ENCODE assay signal across 8 cellular contexts in the genomic region with DNA sequence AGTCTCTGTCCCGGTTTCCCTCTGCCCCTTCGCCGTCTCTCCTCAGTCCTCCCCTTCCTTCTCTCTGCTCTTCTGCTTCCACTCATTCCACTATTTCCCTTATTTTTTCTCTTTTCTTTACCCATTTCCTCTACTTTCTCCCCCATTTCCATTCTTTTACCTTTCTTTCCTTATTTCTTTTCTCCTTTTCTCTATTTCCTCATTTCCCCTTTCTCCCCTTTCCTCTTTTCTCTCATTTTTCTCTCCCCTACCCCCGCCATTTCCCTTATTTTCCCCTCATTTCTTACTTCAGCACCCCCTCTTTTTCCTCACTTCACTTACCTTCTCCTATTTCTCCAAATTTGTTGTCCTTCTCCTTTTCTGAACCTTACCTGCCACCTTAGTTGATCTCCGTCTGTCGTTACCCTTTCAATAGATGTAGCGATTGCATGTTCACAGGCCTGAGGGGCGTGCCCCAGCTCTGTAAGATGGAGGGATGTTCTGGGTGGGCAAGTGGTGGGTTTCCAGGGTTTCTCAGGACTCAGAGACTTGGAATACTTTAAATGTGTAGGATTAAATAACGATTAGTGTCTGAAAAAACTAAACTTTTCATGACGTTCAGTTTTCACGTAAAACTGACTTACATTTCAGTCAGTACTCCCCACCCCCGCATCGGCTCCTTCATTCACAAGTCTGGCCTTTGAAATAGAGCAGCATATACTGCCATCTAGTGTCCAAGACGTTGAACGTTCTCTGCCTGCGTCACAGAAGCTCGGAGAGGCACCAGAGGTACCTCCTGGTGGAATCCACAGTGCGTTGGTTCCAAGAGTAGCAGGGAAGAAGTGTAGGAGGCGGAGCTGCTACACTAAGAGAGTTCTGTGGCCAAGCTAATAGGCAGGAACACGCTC. TPM values are rescaled to one million over a fixed set of nuclear protein-coding genes. Genes with fewer than 3 reads are reported as not detected.
A peak's percentile ranks its signal among the peaks of the same experiment; 100 is the strongest.
DNase-seq lines count a peak whose midpoint lies in the region; ATAC-seq lines count a peak whose summit lies in the region.

No MANE protein-coding gene starts in this region.

- ATAC-seq in GM19035 (IDR thresholded peaks at IDR 0.05; ENCODE audit: unreplicated experiment) (peak; percentile 82), HG03442 (IDR thresholded peaks at IDR 0.05; ENCODE audit: unreplicated experiment) (peak; percentile 72), left lobe of liver (peak; percentile 73)

- DNase-seq in AML-193 (lab: John Stamatoyannopoulos, UW) (peak; percentile 51 to 52), NCI-H510A (lab: John Stamatoyannopoulos, UW) (peak; percentile 56), dermis blood vessel endothelial cell (peak; percentile 92), left lobe of liver (ENCODE audit: low spot score) (peak; percentile 72)
- DNase-seq in activated CD4-positive, alpha-beta T cell treated with anti-CD3 and anti-CD28 coated beads for 48 hours: peak; percentile 84
- peak; percentile 73 to 80 for DNase-seq in stimulated activated CD4-positive, alpha-beta T cell treated with anti-CD3 and anti-CD28 coated beads, Interleukin-2, amount 100 ng/mL, for 24 hours

RNA-seq across cellular contexts. Expression of gene NCBP2L, which starts 0.6 kb away (rescaled TPM):
- total RNA-seq in dermis blood vessel endothelial cell: not detected in 2 replicates
- not detected for total RNA-seq in left lobe of liver

RNA-seq across cellular contexts. Expression of gene TSC22D3, which starts 1.3 kb away (rescaled TPM):
- total RNA-seq in dermis blood vessel endothelial cell (51.6 and 56.3 TPM in 2 replicates), left lobe of liver (139 TPM)

RNA-seq across cellular contexts. Expression of gene MID2, which starts 48.8 kb away (rescaled TPM):
- total RNA-seq in dermis blood vessel endothelial cell: 114 and 159 TPM in 2 replicates
- total RNA-seq in left lobe of liver: 4.8 TPM

Comparison
In these comparisons a context has a peak if more than half of its experiments do, and no peak if none do; other contexts are left out.
1. Peak in every context shown above with its lines: DNase-seq and ATAC-seq.
2. RNA of gene MID2, which starts 48.8 kb away (total RNA-seq): 114 to 159 TPM in dermis blood vessel endothelial cell; 4.8 TPM in left lobe of liver (single experiment); every median in the first group is over 10 times any median in the second.